ENCODE assay signal across 8 cellular contexts in the genomic region with DNA sequence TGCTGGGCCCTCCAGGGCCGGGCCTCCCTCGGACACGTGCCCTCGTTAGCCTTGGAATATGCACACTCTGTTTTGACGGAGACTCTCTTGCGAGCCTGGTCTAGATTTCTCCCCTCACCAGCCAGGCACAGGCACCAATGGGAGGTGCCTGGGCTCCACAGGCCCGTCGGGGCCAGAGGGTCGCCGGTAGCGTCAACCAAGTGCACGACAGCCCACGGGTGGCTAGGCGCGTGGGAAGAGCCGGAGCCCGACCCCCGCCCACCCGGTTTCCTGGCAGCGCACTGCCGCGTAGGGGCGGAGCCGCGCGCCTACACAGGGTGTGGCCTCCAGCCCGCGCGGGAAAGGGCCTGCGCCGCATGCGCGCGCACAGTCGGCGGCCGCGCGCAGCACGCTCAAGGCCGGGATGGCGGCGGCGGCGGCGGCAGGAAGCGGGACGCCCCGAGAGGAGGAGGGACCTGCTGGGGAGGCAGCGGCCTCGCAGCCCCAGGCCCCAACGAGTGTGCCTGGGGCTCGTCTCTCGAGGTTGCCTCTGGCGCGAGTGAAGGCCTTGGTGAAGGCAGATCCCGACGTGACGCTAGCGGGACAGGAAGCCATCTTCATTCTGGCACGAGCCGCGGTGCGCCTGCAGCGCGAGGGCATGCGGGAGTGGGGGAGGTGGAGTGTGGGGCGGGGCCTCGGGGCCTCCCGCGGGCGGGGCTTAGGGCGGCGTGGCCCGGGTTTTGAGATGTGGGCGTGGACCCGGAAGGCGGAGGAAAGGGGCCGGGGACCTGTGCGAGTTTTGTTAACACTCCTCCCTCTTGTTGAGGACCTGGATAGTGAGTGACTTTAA. TPM values are rescaled to one million over a fixed set of nuclear protein-coding genes. Genes with fewer than 3 reads are reported as not detected.
A peak's percentile ranks its signal among the peaks of the same experiment; 100 is the strongest.
DNase-seq lines count a peak whose midpoint lies in the region; ATAC-seq, FAIRE-seq and TF ChIP-seq lines count a peak whose summit lies in the region.

A gene with protein sequence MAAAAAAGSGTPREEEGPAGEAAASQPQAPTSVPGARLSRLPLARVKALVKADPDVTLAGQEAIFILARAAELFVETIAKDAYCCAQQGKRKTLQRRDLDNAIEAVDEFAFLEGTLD (plus strand): TSS at position 367 of the 829 bp plus-strand sequence. CDS start 37 bp downstream, at position 404.

- peaks cover 0 to 3% of the 10 kb centered on the region in 2 donors for H3K27me3 Mint-ChIP-seq in natural killer cell treated with Interleukin-12 subunit alpha and Interleukin-12 subunit beta and Interleukin-15 and Interleukin-18, amount 100 ng/mL, for 72 hours

- peak; percentile 65 for TF ChIP-seq POLR2A in H54 (IDR thresholded peaks at IDR 0.05; ENCODE audit: low read depth, low read length)
- peak; percentile 61 for TF ChIP-seq POLR2A in Raji (IDR thresholded peaks at IDR 0.05; ENCODE audit: insufficient read depth, low read depth, low read length)

- H3K4me3 ChIP-seq in fibroblast of pulmonary artery (replicated peaks; ENCODE audit: low read depth, low read length): peak within 1 kb of the TSS; percentile 68

- ATAC-seq in natural killer cell treated with Interleukin-12 subunit alpha and Interleukin-12 subunit beta and Interleukin-15 and Interleukin-18, amount 100 ng/mL, for 72 hours: peak; percentile 96 to 97

- peak within 1 kb of the TSS; percentile 64 to 80 for H3K27ac Mint-ChIP-seq in natural killer cell treated with Interleukin-12 subunit alpha and Interleukin-12 subunit beta and Interleukin-15 and Interleukin-18, amount 100 ng/mL, for 72 hours

- H3K4me3 Mint-ChIP-seq in natural killer cell treated with Interleukin-12 subunit alpha and Interleukin-12 subunit beta and Interleukin-15 and Interleukin-18, amount 100 ng/mL, for 72 hours: peak within 1 kb of the TSS; percentile 90

- no peaks in the 10 kb centered on the region for H3K9me3 Mint-ChIP-seq in natural killer cell treated with Interleukin-12 subunit alpha and Interleukin-12 subunit beta and Interleukin-15 and Interleukin-18, amount 100 ng/mL, for 72 hours

- peaks cover 11% of the 10 kb centered on the region for H3K36me3 Mint-ChIP-seq in natural killer cell treated with Interleukin-12 subunit alpha and Interleukin-12 subunit beta and Interleukin-15 and Interleukin-18, amount 100 ng/mL, for 72 hours

- TF ChIP-seq CTCF in fibroblast of pulmonary artery (IDR thresholded peaks at IDR 0.05; ENCODE audit: low read length, missing control alignments): no peak

- peaks cover 16 to 51% of the 10 kb centered on the region in 2 donors for H3K4me1 Mint-ChIP-seq in natural killer cell treated with Interleukin-12 subunit alpha and Interleukin-12 subunit beta and Interleukin-15 and Interleukin-18, amount 100 ng/mL, for 72 hours (ENCODE audit: low read depth in 2 of 2)

- DNase-seq in ELR (ENCODE audit: low read depth): peak; percentile 88
- peak; percentile 57 for DNase-seq in H54 (ENCODE audit: insufficient read length, low spot score)
- peak; percentile 83 for DNase-seq in LoVo (ENCODE audit: low spot score)
- peak; percentile 89 for DNase-seq in activated T-helper 9 cell treated with anti-CD3 and anti-CD28 coated beads, Interleukin-2, amount 50 U/mL, for 16 hours (ENCODE audit: low read depth)
- peak; percentile 88 for DNase-seq in fibroblast of pulmonary artery (ENCODE audit: low read depth)
- peak; percentile 91 for DNase-seq in natural killer cell treated with Interleukin-12 subunit alpha and Interleukin-12 subunit beta and Interleukin-15 and Interleukin-18, amount 100 ng/mL, for 72 hours (ENCODE audit: low spot score)
- DNase-seq in stimulated activated naive CD4-positive, alpha-beta T cell treated with Interleukin-2 at 50 U/mL for 16 hours (lab: John Stamatoyannopoulos, UW): peak; percentile 89

- FAIRE-seq in H54 (lab: Jason Lieb, UNC): no peak

RNA-seq across cellular contexts. Expression of the gene that starts here (rescaled TPM):
- 10 to 100 TPM; 32.8 to 60.7 TPM for total RNA-seq in natural killer cell treated with Interleukin-12 subunit alpha and Interleukin-12 subunit beta and Interleukin-15 and Interleukin-18, amount 100 ng/mL, for 72 hours

Comparison
In these comparisons a context has a peak if more than half of its experiments do, and no peak if none do; other contexts are left out.
1. Peak in every context shown above with its lines: DNase-seq, ATAC-seq and H3K4me3 ChIP-seq.